ENCODE assay signal across 8 cellular contexts in genomic region chr12:92561543-92561899, GRCh38.
A peak's percentile ranks its signal among the peaks of the same experiment; 100 is the strongest.
DNase-seq lines count a peak whose midpoint lies in the region; FAIRE-seq and TF ChIP-seq lines count a peak whose summit lies in the region.

No MANE protein-coding gene starts in this region.

- H3K36me3 ChIP-seq in endothelial cell of umbilical vein (ENCODE audit: control insufficient read depth in 2 of 2, extremely low read depth in 1 of 2, insufficient read depth in 2 of 2, low read length in 2 of 2) = no peaks in the 10 kb centered on the region
- H3K36me3 ChIP-seq in suprapubic skin = no peaks in the 10 kb centered on the region

- no peak for FAIRE-seq in endothelial cell of umbilical vein (lab: Jason Lieb, UNC)

- H3K27ac ChIP-seq in endothelial cell of umbilical vein (ENCODE audit: insufficient read depth, low read depth, low read length) (no peak overlapping the region), suprapubic skin (no peak overlapping the region)

- CTCF ChIA-PET in endothelial cell of umbilical vein (lab: Charles Lee) = interaction anchor here (1.2 kb wide), 1 partner anchor 50 kb away, joined by 3 read pairs; no protein-coding TSS in a partner anchor

- no peaks in the 10 kb centered on the region for H3K79me2 ChIP-seq in endothelial cell of umbilical vein (ENCODE audit: control insufficient read depth, insufficient read depth, low read length)

- intact Hi-C loops in endothelial cell of umbilical vein (cut with micrococcal nuclease) (no loop called here), posterior vena cava (cut with DNase I) (loop anchor here (5.0 to 10.0 kb wide), 2 partner anchors 414 to 417 kb away; partner anchors contain the start of gene BTG1 (in 2 of the 2))

- H3K4me2 ChIP-seq in endothelial cell of umbilical vein (ENCODE audit: insufficient read depth, low read length) = no peak overlapping the region

- H3K4me3 ChIP-seq in endothelial cell of umbilical vein (replicated peaks in 1 of 3; ENCODE audit: insufficient read depth in 1 of 3, low read depth in 1 of 3, low read length in 3 of 3) (no peak overlapping the region), suprapubic skin (no peak overlapping the region)

- dilution Hi-C loops in endothelial cell of umbilical vein (cut with MboI; ENCODE audit: extremely low pct_ligation_motif_present, low sequenced_read_pairs) = no loop called here

- TF ChIP-seq EP300 in suprapubic skin (IDR thresholded peaks at IDR 0.05) = no peak

- no peaks in the 10 kb centered on the region for H3K9me1 ChIP-seq in endothelial cell of umbilical vein (replicated peaks; ENCODE audit: control insufficient read depth, extremely low read depth, insufficient read depth, low read length)

- TF ChIP-seq POLR2A in endothelial cell of umbilical vein (IDR thresholded peaks at IDR 0.05; ENCODE audit: low read depth, low read length) (no peak), suprapubic skin (IDR thresholded peaks at IDR 0.05) (no peak)

- no peaks in the 10 kb centered on the region for H4K20me1 ChIP-seq in endothelial cell of umbilical vein (replicated peaks; ENCODE audit: control insufficient read depth, extremely low read depth, insufficient read depth, low read length)

- no peaks in the 10 kb centered on the region for H3K4me1 ChIP-seq in endothelial cell of umbilical vein (ENCODE audit: control insufficient read depth, extremely low read depth, insufficient read depth, low read length)
- peaks cover 15% of the 10 kb centered on the region for H3K4me1 ChIP-seq in suprapubic skin

- WGBS in suprapubic skin = 28% methylated on average over 3 of the region's 3 CpGs

- no TSS peak for BruUV-seq in endothelial cell of umbilical vein (replicated peaks; lab: Mats Ljungman, UMichigan)

- DNase-seq in DMS79 (lab: John Stamatoyannopoulos, UW) (peak; percentile 55), NCI-H2196 (lab: John Stamatoyannopoulos, UW; ENCODE audit: unreplicated experiment) (peak; percentile 89), endothelial cell of umbilical vein (ENCODE audit: low read depth, low spot score) (peak; percentile 72), pons (ENCODE audit: low spot score) (peak; percentile 59), HK-2 (ENCODE audit: unreplicated experiment) (no peak), SW 1271 (lab: John Stamatoyannopoulos, UW) (no peak), posterior vena cava (ENCODE audit: low spot score) (no peak), suprapubic skin (ENCODE audit: low spot score in 2 of 2) (no peak)

- H2AFZ ChIP-seq in endothelial cell of umbilical vein (ENCODE audit: low read depth, low read length) = no peak overlapping the region

- H3K27me3 ChIP-seq in endothelial cell of umbilical vein (ENCODE audit: control insufficient read depth in 2 of 2, insufficient read depth in 2 of 2, low read length in 2 of 2) (no peaks in the 10 kb centered on the region), suprapubic skin (no peaks in the 10 kb centered on the region)

- POLR2A ChIA-PET in endothelial cell of umbilical vein (lab: Charles Lee) = no interaction called here

- no peak overlapping the region for H3K9ac ChIP-seq in endothelial cell of umbilical vein (replicated peaks; ENCODE audit: extremely low read depth, insufficient read depth, low read length)

- no peak for TF ChIP-seq CTCF in endothelial cell of umbilical vein (IDR thresholded peaks at IDR 0.05; ENCODE audit: extremely low read depth in 1 of 2, insufficient read depth in 1 of 2, low read depth in 1 of 2, low read length in 2 of 2)
- no peak for TF ChIP-seq CTCF in suprapubic skin (IDR thresholded peaks at IDR 0.05)

- H3K9me3 ChIP-seq in endothelial cell of umbilical vein (replicated peaks; ENCODE audit: control insufficient read depth, insufficient read depth, low read length) (no peaks in the 10 kb centered on the region), suprapubic skin (no peaks in the 10 kb centered on the region)

TF ChIP-seq in endothelial cell of umbilical vein, 7 proteins besides CTCF, POLR2A, EP300 and RAD21:
- TF ChIP-seq JUN (IDR thresholded peaks at IDR 0.05; ENCODE audit: borderline replicate concordance, insufficient read depth, insufficient read length, low read depth) = no peak
- TF ChIP-seq MYC (IDR thresholded peaks at IDR 0.05; ENCODE audit: low read depth, low read length) = no peak
- no peak for TF ChIP-seq POLR2AphosphoS5 (IDR thresholded peaks at IDR 0.05; ENCODE audit: insufficient read depth, low read depth, low read length)
- no peak for TF ChIP-seq FOS (IDR thresholded peaks at IDR 0.05; ENCODE audit: borderline replicate concordance, insufficient read depth, low read length)
- TF ChIP-seq EZH2 (IDR thresholded peaks at IDR 0.05; ENCODE audit: borderline replicate concordance, low read depth, low read length, severe bottlenecking) = no peak
- no peak for TF ChIP-seq GATA2 (IDR thresholded peaks at IDR 0.05; ENCODE audit: insufficient read depth, insufficient read length, low read depth, low read length)
- TF ChIP-seq MAX (IDR thresholded peaks at IDR 0.05; ENCODE audit: insufficient read depth, insufficient read length) = no peak

Comparison
In these comparisons a context has a peak if more than half of its experiments do, and no peak if none do; other contexts are left out.
1. DNase-seq: peak in DMS79 (single experiment), NCI-H2196 (single experiment), endothelial cell of umbilical vein (single experiment) and pons (single experiment); none in HK-2 (single experiment), SW 1271 (0 of 2), posterior vena cava (single experiment) and suprapubic skin (0 of 2).